ENCODE assay signal across 8 cellular contexts in genomic region chr16:85010446-85010930, GRCh38. TPM values are rescaled to one million over a fixed set of nuclear protein-coding genes. Genes with fewer than 3 reads are reported as not detected.
DNase-seq lines count a peak whose midpoint lies in the region; ATAC-seq and TF ChIP-seq lines count a peak whose summit lies in the region.

No MANE protein-coding gene starts in this region.

- H3K4me2 ChIP-seq in skeletal muscle satellite cell (ENCODE audit: low read length), result peak overlapping the region; percentile 90

- TF ChIP-seq CTCF in Peyer's patch (IDR thresholded peaks at IDR 0.05) (no peak), fibroblast of pulmonary artery (IDR thresholded peaks at IDR 0.05; ENCODE audit: low read length, missing control alignments) (no peak)

- TF ChIP-seq POLR2A in Peyer's patch (IDR thresholded peaks at IDR 0.05), result peak in 1 of 2 donors; percentile 40

- ATAC-seq in GM21515 (IDR thresholded peaks at IDR 0.05; ENCODE audit: unreplicated experiment) (peak; percentile 11), GM21619 (IDR thresholded peaks at IDR 0.05; ENCODE audit: unreplicated experiment) (no peak)

- H3K4me3 ChIP-seq in Peyer's patch, result peak overlapping the region; percentile 72 to 93 (median 82)
- H3K4me3 ChIP-seq in fibroblast of pulmonary artery (replicated peaks; ENCODE audit: low read depth, low read length), result peak overlapping the region; percentile 97
- H3K4me3 ChIP-seq in skeletal muscle satellite cell (ENCODE audit: low read length), result peak overlapping the region; percentile 92

- DNase-seq in Peyer's patch (no peak), fibroblast of pulmonary artery (ENCODE audit: low read depth) (no peak), DMS53 treated with DMSO at 0.1 percent for 48 hours (lab: John Stamatoyannopoulos, UW; ENCODE audit: unreplicated experiment) (no peak), SHP77 (lab: John Stamatoyannopoulos, UW) (no peak), caudate nucleus (lab: John Stamatoyannopoulos, UW) (no peak)

- no peaks in the 10 kb centered on the region for H3K36me3 ChIP-seq in Peyer's patch
- H3K36me3 ChIP-seq in skeletal muscle satellite cell (ENCODE audit: insufficient read depth, low read length), result peaks cover 12% of the 10 kb centered on the region

- H3K9ac ChIP-seq in skeletal muscle satellite cell (ENCODE audit: low read depth, low read length), result peak overlapping the region; percentile 99

- H3K27ac ChIP-seq in Peyer's patch (peak overlapping the region; percentile 92 to 98 (median 92)), caudate nucleus (ENCODE audit: low read depth, low read length) (no peak overlapping the region)

- H3K4me1 ChIP-seq in Peyer's patch, result peaks cover 0 to 47% (median 5%) of the 10 kb centered on the region in 4 donors
- H3K4me1 ChIP-seq in skeletal muscle satellite cell (ENCODE audit: control insufficient read depth, insufficient read depth, low read length), result peaks cover 27% of the 10 kb centered on the region

- H3K27me3 ChIP-seq in Peyer's patch (no peaks in the 10 kb centered on the region), skeletal muscle satellite cell (ENCODE audit: control insufficient read depth, insufficient read depth, low read length) (no peaks in the 10 kb centered on the region)

- H3K9me3 ChIP-seq in Peyer's patch, result no peaks in the 10 kb centered on the region
- no peaks in the 10 kb centered on the region for H3K9me3 ChIP-seq in skeletal muscle satellite cell (replicated peaks; ENCODE audit: low read length)

RNA-seq across cellular contexts. Expression of gene ZDHHC7, which starts 0.8 kb away (rescaled TPM):
- 10 to 100 TPM; 24.8 to 89.1 (median 69.6) TPM for total RNA-seq in Peyer's patch
- total RNA-seq in skeletal muscle satellite cell (2012; rRNA removed), result 37.3 and 42.6 TPM in 2 replicates

RNA-seq across cellular contexts. Expression of gene KIAA0513, which starts 17.1 kb away (rescaled TPM):
- 10 to 100 TPM; 17.7 to 52.0 (median 23.9) TPM for total RNA-seq in Peyer's patch
- total RNA-seq in skeletal muscle satellite cell (2012; rRNA removed), result 6.3 and 6.6 TPM in 2 replicates
